Comparison of ENCODE assay signal across 8 cellular contexts in genomic region chr17:10729334-10730193, GRCh38. TPM values are rescaled to one million over a fixed set of nuclear protein-coding genes. Genes with fewer than 3 reads are reported as not detected.
DNase-seq lines count a peak whose midpoint lies in the region; ATAC-seq and TF ChIP-seq lines count a peak whose summit lies in the region.

Gene TMEM220, minus strand, starts transcription at chr17:10730023. Its CDS starts 172 bp downstream, at chr17:10729851.

- H3K9me3 ChIP-seq in fibroblast of lung (ENCODE audit: control insufficient read depth, insufficient read depth, low read depth, low read length) = no peaks in the 10 kb centered on the region
- H3K9me3 ChIP-seq in stomach = no peaks in the 10 kb centered on the region

- no peak for TF ChIP-seq POLR2A in stomach (IDR thresholded peaks at IDR 0.05)

- DNase-seq in Caki2 (ENCODE audit: low read depth) (peak; percentile 76), NCI-H1092 (lab: John Stamatoyannopoulos, UW) (peak; percentile 6), fibroblast of lung (ENCODE audit: low read depth in 2 of 2) (peak; percentile 78 to 79), myocyte (ENCODE audit: low read depth) (peak; percentile 75), stomach (peak; percentile 82), NCI-H1417 (lab: John Stamatoyannopoulos, UW) (no peak)
- peak; percentile 58 to 61 for DNase-seq in activated T-cell treated with anti-CD3 and anti-CD28 coated beads, Interleukin-2, amount 50 U/mL, for 72 hours

- H3K79me2 ChIP-seq in fibroblast of lung (ENCODE audit: control insufficient read depth, insufficient read depth, low read length) = no peaks in the 10 kb centered on the region

- H3K4me3 ChIP-seq in fibroblast of lung (replicated peaks in 1 of 4; ENCODE audit: control extremely low read depth in 1 of 4, insufficient read depth in 1 of 4, low read depth in 3 of 4, low read length in 4 of 4) (peak within 1 kb of the TSS; percentile 65 to 77 (median 70)), stomach (peak within 1 kb of the TSS; percentile 61 to 78 (median 69))

- H3K9ac ChIP-seq in fibroblast of lung (ENCODE audit: insufficient read depth, low read length) = peak within 1 kb of the TSS; percentile 71

- intact Hi-C loops in stomach (cut with DNase I; ENCODE audit: low total_unique reads) = no loop called here

- WGBS in stomach, 5 donors = 1 to 5% (median 3%) methylated on average over 51 to 79 of the region's 79 CpGs

- no peaks in the 10 kb centered on the region for H3K9me3 Mint-ChIP-seq in activated T-cell treated with anti-CD3 and anti-CD28 coated beads, Interleukin-2, amount 50 U/mL, for 72 hours

- peak within 1 kb of the TSS; percentile 78 for H2AFZ ChIP-seq in fibroblast of lung (ENCODE audit: low read length)

- H3K27me3 Mint-ChIP-seq in activated T-cell treated with anti-CD3 and anti-CD28 coated beads, Interleukin-2, amount 50 U/mL, for 72 hours (ENCODE audit: low read depth) = no peaks in the 10 kb centered on the region

- H3K27me3 ChIP-seq in fibroblast of lung (ENCODE audit: control insufficient read depth, insufficient read depth, low read length) (no peaks in the 10 kb centered on the region), stomach (peaks cover 0 to 7% (median 0%) of the 10 kb centered on the region in 3 donors)

- no peaks in the 10 kb centered on the region for H4K20me1 ChIP-seq in fibroblast of lung (ENCODE audit: control insufficient read depth, extremely low read depth, insufficient read depth, low read length)

- in situ Hi-C loops in Caki2 (cut with HindIII; ENCODE audit: low pct_unique_long_range_greater_than_20kb, low sequenced_read_pairs) = no loop called here

- H3K4me1 ChIP-seq in fibroblast of lung (ENCODE audit: control insufficient read depth, extremely low read depth, insufficient read depth, low read length) (no peaks in the 10 kb centered on the region), stomach (peaks cover 0 to 32% (median 14%) of the 10 kb centered on the region in 4 donors)

- H3K36me3 ChIP-seq in fibroblast of lung (ENCODE audit: control insufficient read depth, insufficient read depth, low read length) = no peaks in the 10 kb centered on the region
- H3K36me3 ChIP-seq in stomach = peaks cover 7 to 28% (median 22%) of the 10 kb centered on the region in 4 donors

- no peak for TF ChIP-seq EP300 in stomach (IDR thresholded peaks at IDR 0.05)

- peak within 1 kb of the TSS; percentile 62 for H3K27ac ChIP-seq in fibroblast of lung (ENCODE audit: insufficient read depth, low read length)
- peak within 1 kb of the TSS; percentile 92 to 98 (median 95) for H3K27ac ChIP-seq in stomach

- TF ChIP-seq CTCF in fibroblast of lung (conservative IDR thresholded peaks at IDR 0.05 in 1 of 2, IDR thresholded peaks at IDR 0.05 in 1 of 2; ENCODE audit: low read depth in 1 of 2, low read length in 2 of 2) (no peak), stomach (IDR thresholded peaks at IDR 0.05) (no peak)

- peak within 1 kb of the TSS; percentile 91 to 97 for H3K4me3 Mint-ChIP-seq in activated T-cell treated with anti-CD3 and anti-CD28 coated beads, Interleukin-2, amount 50 U/mL, for 72 hours

- no peaks in the 10 kb centered on the region for H3K36me3 Mint-ChIP-seq in activated T-cell treated with anti-CD3 and anti-CD28 coated beads, Interleukin-2, amount 50 U/mL, for 72 hours (ENCODE audit: insufficient read depth in 2 of 2)

- peaks cover 30% of the 10 kb centered on the region for H3K4me1 Mint-ChIP-seq in activated T-cell treated with anti-CD3 and anti-CD28 coated beads, Interleukin-2, amount 50 U/mL, for 72 hours (ENCODE audit: low read depth)

- peak within 1 kb of the TSS; percentile 69 for H3K4me2 ChIP-seq in fibroblast of lung (ENCODE audit: extremely low read depth, insufficient read depth, low read length)

- ATAC-seq in GM21529 (IDR thresholded peaks at IDR 0.05; ENCODE audit: unreplicated experiment) = peak; percentile 67
- ATAC-seq in activated T-cell treated with anti-CD3 and anti-CD28 coated beads, Interleukin-2, amount 50 U/mL, for 72 hours (replicated peaks in 1 of 2) = peak; percentile 75 to 77

- peak within 1 kb of the TSS; percentile 54 for H3K27ac Mint-ChIP-seq in activated T-cell treated with anti-CD3 and anti-CD28 coated beads, Interleukin-2, amount 50 U/mL, for 72 hours

RNA-seq across cellular contexts. Expression of gene TMEM220, which starts in this region (rescaled TPM):
- total RNA-seq in Caki2 (2014; rRNA removed; shearing (Covaris generic); ENCODE audit: low replicate concordance) = 0.14 and 1.4 TPM in 2 replicates
- total RNA-seq in activated T-cell treated with anti-CD3 and anti-CD28 coated beads, Interleukin-2, amount 50 U/mL, for 72 hours = 1 to 10 TPM in 1 of 2 donors, under 1 TPM in 1; 0.89 to 1.8 TPM
- total RNA-seq in fibroblast of lung (3.1 and 4.3 TPM in 2 replicates), myocyte (3.3 TPM in 2 replicates), stomach (10 to 100 TPM in 1 of 5 donors, 1 to 10 TPM in 2, not detected in 2; 4.9 to 14.1 (median 9.4) TPM)
- polyA plus RNA-seq in fibroblast of lung (2.8 and 4.1 TPM in 2 replicates), stomach (1 to 10 TPM; 6.0 to 8.3 (median 7.9) TPM)
- 4.7 and 6.0 TPM in 2 replicates for polyA plus RNA-seq in fibroblast of lung (2012)
- 0.16 and 0.22 TPM in 2 replicates for polyA minus RNA-seq in fibroblast of lung (ENCODE audit: low replicate concordance)
- polyA plus RNA-seq in myocyte (2012) = 0.96 TPM

Comparison
In these comparisons a context has a peak if more than half of its experiments do, and no peak if none do; other contexts are left out.
1. DNase-seq: peak in Caki2 (single experiment), NCI-H1092 (single experiment), activated T-cell treated with anti-CD3 and anti-CD28 coated beads, Interleukin-2, amount 50 U/mL, for 72 hours (2 of 2), fibroblast of lung (2 of 2), myocyte (single experiment) and stomach (single experiment); none in NCI-H1417 (0 of 3).